ENCODE assay signal across 29 cellular contexts in the genomic region with DNA sequence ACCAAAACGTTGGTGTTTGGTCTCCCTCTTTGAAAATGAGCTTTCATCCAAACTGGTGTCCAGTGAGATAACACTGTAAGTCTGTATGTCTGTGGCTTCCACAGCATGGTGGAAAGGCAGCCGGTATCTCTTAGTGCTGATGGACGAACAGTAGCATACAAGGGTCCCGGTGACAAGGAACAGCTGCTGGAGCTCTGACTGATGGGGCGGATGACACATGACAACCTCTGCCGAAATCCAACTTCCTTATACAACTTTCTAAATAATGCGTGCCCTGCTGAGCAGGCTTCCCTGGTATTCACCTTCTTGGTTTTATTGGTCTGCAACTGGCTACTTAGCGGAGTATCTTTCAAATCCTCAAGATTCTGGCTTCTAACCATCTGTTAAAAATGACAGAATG.
"Had no signal": no experiment of that assay in that cellular context is flagged by ENCODE, and none has a peak within 500 bp of the region (broad histone marks: within the 10 kb centered on the region; RNA-seq: fewer than 3 reads in every experiment).

No MANE protein-coding gene starts in this region.

- H3K9me3 Mint-ChIP-seq: effector memory CD8-positive, alpha-beta T cell; immature natural killer cell; memory B cell; naive B cell; natural killer cell treated with Interleukin-12 subunit alpha and Interleukin-12 subunit beta and Interleukin-15 and Interleukin-18, amount 100 ng/mL, for 72 hours; stimulated activated memory B cell treated with anti-CD40 and anti-IgM and Interleukin-4, amounts not matched to agents 10 μg/mL and 1 μg/mL and 100 μg/mL, for 72 hours; type B pancreatic cell had no signal

- H3K9me3 ChIP-seq: esophagus squamous epithelium, ovary, psoas muscle, sigmoid colon, spleen, testis, tibial artery had no signal

- H3K4me3 ChIP-seq: esophagus squamous epithelium, lung, ovary, psoas muscle, sigmoid colon, skin epidermis, spleen, testis, tibial artery had no signal

- H3K27me3 ChIP-seq: esophagus squamous epithelium, ovary, sigmoid colon, spleen, testis, tibial artery had no signal

- H3K4me1 Mint-ChIP-seq: immature natural killer cell; memory B cell; naive B cell; stimulated activated memory B cell treated with anti-CD40 and anti-IgM and Interleukin-4, amounts not matched to agents 10 μg/mL and 1 μg/mL and 100 μg/mL, for 72 hours had no signal

- H3K27ac ChIP-seq: esophagus squamous epithelium, ovary, psoas muscle, sigmoid colon, skin epidermis, spleen, testis, tibial artery had no signal

- DNase-seq: cortex of kidney; effector memory CD8-positive, alpha-beta T cell; erythroblast; esophagus squamous epithelium; foreskin melanocyte; hypothalamus; immature natural killer cell; islet precursor cell; left colon; left ventricle myocardium superior; naive B cell; occipital lobe; ovary; posterior cingulate gyrus; psoas muscle; right cardiac atrium; sigmoid colon; spleen; stimulated activated CD4-positive, alpha-beta T cell treated with anti-CD3 and anti-CD28 coated beads, Interleukin-4, amount 100 ng/mL, for 4 hours; stimulated activated naive CD8-positive, alpha-beta T cell treated with anti-CD3 and anti-CD28 coated beads, Interleukin-15, Interleukin-2, amounts not matched to agents 100 U/mL and 50 U/mL, for 24 hours; substantia nigra; testis; tibial artery had no signal

- H3K4me3 Mint-ChIP-seq: effector memory CD8-positive, alpha-beta T cell; immature natural killer cell; memory B cell; naive B cell; natural killer cell treated with Interleukin-12 subunit alpha and Interleukin-12 subunit beta and Interleukin-15 and Interleukin-18, amount 100 ng/mL, for 72 hours; stimulated activated memory B cell treated with anti-CD40 and anti-IgM and Interleukin-4, amounts not matched to agents 10 μg/mL and 1 μg/mL and 100 μg/mL, for 72 hours; type B pancreatic cell had no signal

- H3K36me3 Mint-ChIP-seq: type B pancreatic cell had no signal

- H3K27ac Mint-ChIP-seq: effector memory CD8-positive, alpha-beta T cell; immature natural killer cell; memory B cell; natural killer cell treated with Interleukin-12 subunit alpha and Interleukin-12 subunit beta and Interleukin-15 and Interleukin-18, amount 100 ng/mL, for 72 hours; stimulated activated memory B cell treated with anti-CD40 and anti-IgM and Interleukin-4, amounts not matched to agents 10 μg/mL and 1 μg/mL and 100 μg/mL, for 72 hours; type B pancreatic cell had no signal

- H3K4me1 ChIP-seq: esophagus squamous epithelium, sigmoid colon, spleen, testis, tibial artery had no signal

- H3K36me3 ChIP-seq: ovary had no signal

- H3K27me3 Mint-ChIP-seq: effector memory CD8-positive, alpha-beta T cell; memory B cell; naive B cell; natural killer cell treated with Interleukin-12 subunit alpha and Interleukin-12 subunit beta and Interleukin-15 and Interleukin-18, amount 100 ng/mL, for 72 hours; stimulated activated memory B cell treated with anti-CD40 and anti-IgM and Interleukin-4, amounts not matched to agents 10 μg/mL and 1 μg/mL and 100 μg/mL, for 72 hours; type B pancreatic cell had no signal
